ENCODE assay signal across 8 cellular contexts in the genomic region with DNA sequence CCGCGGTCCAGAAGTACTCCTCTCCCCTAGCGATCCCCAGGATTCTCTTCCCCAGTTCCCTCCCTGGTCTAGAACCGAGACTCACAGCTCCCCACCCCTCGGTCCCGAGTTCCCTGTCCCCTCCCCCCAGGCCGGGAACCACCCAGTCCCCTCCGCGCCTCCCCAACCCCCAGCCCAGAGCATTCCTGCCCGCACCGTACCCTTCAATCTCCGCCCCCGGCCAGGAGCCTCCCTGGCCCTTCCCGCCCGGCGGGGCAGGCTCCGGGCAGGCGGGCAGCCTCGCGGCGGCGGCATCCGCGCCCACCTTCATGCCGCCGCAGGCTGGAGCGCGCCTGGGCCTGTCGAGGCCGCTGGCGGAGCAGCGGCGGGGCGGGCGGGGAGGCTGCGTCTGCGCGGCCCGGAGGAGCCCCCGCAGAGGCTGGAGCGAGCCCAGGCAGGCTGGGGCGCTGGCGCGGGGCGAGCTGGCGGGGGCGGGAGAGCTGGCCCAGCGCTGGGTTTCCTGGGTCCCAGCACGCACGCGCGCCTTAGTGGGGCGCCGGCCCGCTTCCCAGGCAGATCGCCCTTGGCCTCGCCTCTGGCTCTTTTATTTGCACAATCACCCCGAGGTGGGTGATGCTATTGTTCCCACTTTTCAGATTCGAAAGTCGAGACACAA. TPM values are rescaled to one million over a fixed set of nuclear protein-coding genes. Genes with fewer than 3 reads are reported as not detected.
A peak's percentile ranks its signal among the peaks of the same experiment; 100 is the strongest.
DNase-seq lines count a peak whose midpoint lies in the region; ATAC-seq, FAIRE-seq and TF ChIP-seq lines count a peak whose summit lies in the region.

No MANE protein-coding gene starts in this region.

- peaks cover 8 to 42% of the 10 kb centered on the region in 2 experiments; a peak in 3 of 5 replicates for H3K27me3 ChIP-seq in HepG2 (ENCODE audit: control insufficient read depth in 1 of 2, insufficient read depth in 2 of 2, low read length in 2 of 2)
- H3K27me3 ChIP-seq in subcutaneous abdominal adipose tissue (ENCODE audit: control insufficient read depth in 5 of 5, insufficient read depth in 4 of 5, low read length in 5 of 5), result peaks cover 0 to 11% (median 0%) of the 10 kb centered on the region in 5 donors

- CTCF ChIA-PET in HepG2 (lab: Yijun Ruan, JAX; ENCODE audit: low intra/inter-chr PET ratio, low total read pairs), result interaction anchor here (0.7 to 1.2 kb wide), 2 partner anchors 109 to 111 kb away, joined by 3 to 4 read pairs; a partner anchor contains a TSS

- intact Hi-C loops in HepG2 (cut with micrococcal nuclease; ENCODE audit: unreplicated experiment), result no loop called here

- WGBS in HepG2 (ENCODE audit: low lambda C conversion rate), result 3% methylated on average over 22 of the region's 60 CpGs

- peaks cover 5% of the 10 kb centered on the region; the same call in 1 of the 2 replicates for H4K20me1 ChIP-seq in HepG2 (ENCODE audit: insufficient read depth, low read length)

- TF ChIP-seq CTCF in HepG2 (CRISPR knock-in tag; IDR thresholded peaks at IDR 0.05), result no peak

- H3K9ac ChIP-seq in HepG2 (ENCODE audit: insufficient read depth, low read depth, low read length), result no peak overlapping the region
- peak overlapping the region in 2 of 5 donors; percentile 30 to 74 for H3K9ac ChIP-seq in subcutaneous abdominal adipose tissue (ENCODE audit: low read length in 5 of 5)

- TF ChIP-seq RAD21 in HepG2 (CRISPR knock-in tag; IDR thresholded peaks at IDR 0.05), result no peak

- no peak for TF ChIP-seq EP300 in HepG2 (IDR thresholded peaks at IDR 0.05; ENCODE audit: low read depth in 2 of 2, low read length in 2 of 2)
- TF ChIP-seq EP300 in HepG2 (CRISPR knock-in tag; IDR thresholded peaks at IDR 0.05; ENCODE audit: borderline replicate concordance), result no peak

- DNase-seq in stimulated activated CD4-positive, alpha-beta T cell treated with anti-CD3 and anti-CD28 coated beads, Interleukin-15, amount 100 ng/mL, for 24 hours, result peak; percentile 60
- no peak for DNase-seq in stimulated activated CD4-positive, alpha-beta T cell treated with anti-CD3 and anti-CD28 coated beads, Interleukin-2, amount 100 ng/mL, for 48 hours
- DNase-seq in NCI-H1694 treated with DMSO at 0.1 percent for 48 hours (lab: John Stamatoyannopoulos, UW) (peak; percentile 90), cerebellum (ENCODE audit: low spot score) (peak; percentile 74), HepG2 (ENCODE audit: low spot score) (no peak), NCI-H2029 (lab: John Stamatoyannopoulos, UW) (no peak)

- H3K4me1 ChIP-seq in HepG2 (ENCODE audit: insufficient read depth, low read length) (peaks cover 46% of the 10 kb centered on the region), subcutaneous abdominal adipose tissue (ENCODE audit: control insufficient read depth in 5 of 5, insufficient read depth in 5 of 5, low read length in 5 of 5) (peaks cover 10 to 65% (median 59%) of the 10 kb centered on the region in 5 donors)

- ATAC-seq in HepG2, result no peak
- no peak for ATAC-seq in GM18861 (IDR thresholded peaks at IDR 0.05; ENCODE audit: unreplicated experiment)

- FAIRE-seq in HepG2 (lab: Jason Lieb, UNC), result no peak

- no TSS peak for BruUV-seq in HepG2 (replicated peaks; lab: Mats Ljungman, UMichigan)

- no peak for TF ChIP-seq POLR2A in HepG2 (IDR thresholded peaks at IDR 0.05; ENCODE audit: insufficient read depth in 1 of 2, low read depth in 2 of 2, low read length in 2 of 2)

- H3K36me3 ChIP-seq in HepG2 (replicated peaks in 1 of 2; ENCODE audit: control insufficient read depth in 1 of 2, insufficient read depth in 2 of 2, low read length in 2 of 2) (no peaks in the 10 kb centered on the region), subcutaneous abdominal adipose tissue (ENCODE audit: control insufficient read depth in 5 of 5, insufficient read depth in 5 of 5, low read length in 5 of 5) (no peaks in the 10 kb centered on the region)

- H3K27ac ChIP-seq in HepG2 (ENCODE audit: extremely low read length, insufficient read depth, low read length), result no peak overlapping the region
- peak overlapping the region; percentile 16 for H3K27ac ChIP-seq in subcutaneous abdominal adipose tissue (ENCODE audit: low read depth, low read length)

- no peaks in the 10 kb centered on the region for H3K9me3 ChIP-seq in HepG2 (ENCODE audit: low read length)
- H3K9me3 ChIP-seq in subcutaneous abdominal adipose tissue (ENCODE audit: control insufficient read depth in 5 of 5, low read length in 5 of 5), result no peaks in the 10 kb centered on the region

- H2AFZ ChIP-seq in HepG2 (ENCODE audit: low read length), result no peak overlapping the region

- no peaks in the 10 kb centered on the region for H3K79me2 ChIP-seq in HepG2 (ENCODE audit: insufficient read depth, low read length)

- in situ Hi-C loops in HepG2 (cut with HindIII; ENCODE audit: extremely low pct_ligation_motif_present, low pct_unique_long_range_greater_than_20kb), result no loop called here

- H3K4me3 ChIP-seq in HepG2 (replicated peaks in 1 of 3; ENCODE audit: insufficient read depth in 1 of 3, low read depth in 2 of 3, low read length in 3 of 3), result peak overlapping the region; percentile 6 to 40 (median 20); a peak in 3 of 6 replicates
- peak overlapping the region in 4 of 5 donors; percentile 58 to 66 (median 60) for H3K4me3 ChIP-seq in subcutaneous abdominal adipose tissue (ENCODE audit: low read depth in 1 of 5, low read length in 5 of 5)

- POLR2A ChIA-PET in HepG2 (lab: Yijun Ruan, JAX), result interaction anchor here (0.5 kb wide), 1 partner anchor 1718 kb away, joined by 3 read pairs; no protein-coding TSS in a partner anchor

- H3K4me2 ChIP-seq in HepG2 (ENCODE audit: low read depth, low read length), result peak overlapping the region; percentile 65

TF ChIP-seq in HepG2, 621 proteins besides CTCF, POLR2A, EP300 and RAD21 (continues in another document):
- TF ChIP-seq ZNF558 (CRISPR knock-in tag; IDR thresholded peaks at IDR 0.05; ENCODE audit: borderline replicate concordance) (no peak), NAIF1 (CRISPR knock-in tag; IDR thresholded peaks at IDR 0.05; ENCODE audit: borderline replicate concordance) (no peak), ZNF850 (CRISPR knock-in tag; conservative IDR thresholded peaks at IDR 0.05) (no peak), CCAR2 (optimal IDR thresholded peaks at IDR 0.05; ENCODE audit: low read depth, low read length) (no peak), SP5 (CRISPR knock-in tag; IDR thresholded peaks at IDR 0.05; ENCODE audit: borderline replicate concordance, low read depth) (no peak), GZF1 (CRISPR knock-in tag; IDR thresholded peaks at IDR 0.05) (no peak), NFYC (CRISPR knock-in tag; IDR thresholded peaks at IDR 0.05) (no peak)
- TF ChIP-seq, protein P1, sequence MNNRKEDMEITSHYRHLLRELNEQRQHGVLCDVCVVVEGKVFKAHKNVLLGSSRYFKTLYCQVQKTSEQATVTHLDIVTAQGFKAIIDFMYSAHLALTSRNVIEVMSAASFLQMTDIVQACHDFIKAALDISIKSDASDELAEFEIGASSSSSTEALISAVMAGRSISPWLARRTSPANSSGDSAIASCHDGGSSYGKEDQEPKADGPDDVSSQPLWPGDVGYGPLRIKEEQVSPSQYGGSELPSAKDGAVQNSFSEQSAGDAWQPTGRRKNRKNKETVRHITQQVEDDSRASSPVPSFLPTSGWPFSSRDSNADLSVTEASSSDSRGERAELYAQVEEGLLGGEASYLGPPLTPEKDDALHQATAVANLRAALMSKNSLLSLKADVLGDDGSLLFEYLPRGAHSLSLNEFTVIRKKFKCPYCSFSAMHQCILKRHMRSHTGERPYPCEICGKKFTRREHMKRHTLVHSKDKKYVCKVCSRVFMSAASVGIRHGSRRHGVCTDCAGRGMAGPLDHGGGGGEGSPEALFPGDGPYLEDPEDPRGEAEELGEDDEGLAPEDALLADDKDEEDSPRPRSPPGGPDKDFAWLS (CRISPR knock-in tag; IDR thresholded peaks at IDR 0.05; ENCODE audit: borderline replicate concordance), result no peak
- TF ChIP-seq, protein P2, sequence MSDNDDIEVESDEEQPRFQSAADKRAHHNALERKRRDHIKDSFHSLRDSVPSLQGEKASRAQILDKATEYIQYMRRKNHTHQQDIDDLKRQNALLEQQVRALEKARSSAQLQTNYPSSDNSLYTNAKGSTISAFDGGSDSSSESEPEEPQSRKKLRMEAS (IDR thresholded peaks at IDR 0.05), result peak; percentile 21; the same call in 1 of the 2 replicates
- TF ChIP-seq, protein P3, sequence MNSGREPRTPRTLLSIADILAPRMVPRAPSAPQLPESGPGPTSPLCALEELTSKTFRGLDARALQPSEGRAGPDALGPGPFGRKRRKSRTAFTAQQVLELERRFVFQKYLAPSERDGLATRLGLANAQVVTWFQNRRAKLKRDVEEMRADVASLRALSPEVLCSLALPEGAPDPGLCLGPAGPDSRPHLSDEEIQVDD (CRISPR knock-in tag; IDR thresholded peaks at IDR 0.05; ENCODE audit: borderline replicate concordance), result no peak

RNA-seq across cellular contexts. Expression of a gene that starts 22.2 kb away (rescaled TPM):
- total RNA-seq in cerebellum (1.7 TPM), HepG2 (2016; rRNA removed; fragmentation: Illumina TruSeq; extraction: Trizol) (not detected in 2 replicates)
- total RNA-seq in HepG2 (2016; cell fraction: cytosol; rRNA removed; fragmentation: Illumina TruSeq; extraction: Trizol; ENCODE audit: low read depth), result not detected in 2 replicates
- total RNA-seq in HepG2 (2016; cell fraction: insoluble cytoplasmic fraction; rRNA removed; fragmentation: Illumina TruSeq; extraction: Trizol), result not detected in 2 replicates
- not detected in 2 replicates for total RNA-seq in HepG2 (2016; cell fraction: membrane; rRNA removed; fragmentation: Illumina TruSeq; extraction: Trizol)
- not detected in 2 replicates for total RNA-seq in HepG2 (2016; cell fraction: nucleus; rRNA removed; fragmentation: Illumina TruSeq; extraction: Trizol)
- polyA plus RNA-seq in HepG2 (2011; rRNA removed), result not detected in 2 replicates
- polyA plus RNA-seq in HepG2 (2011; cell fraction: cytosol; rRNA removed), result not detected in 2 replicates
- 0.05 TPM in 1 of 2 replicates, not detected in the other for polyA plus RNA-seq in HepG2 (2011; cell fraction: nucleus; rRNA removed)
- polyA plus RNA-seq in HepG2 (2012), result not detected in 2 replicates
- not detected in 2 replicates for polyA plus RNA-seq in HepG2 (2016; cell fraction: cytosol; fragmentation: Illumina TruSeq; extraction: Trizol; ENCODE audit: low read depth)
- not detected in 2 replicates for polyA plus RNA-seq in HepG2 (2016; cell fraction: insoluble cytoplasmic fraction; fragmentation: Illumina TruSeq; extraction: Trizol; ENCODE audit: low read depth)
- not detected in 2 replicates for polyA plus RNA-seq in HepG2 (2016; cell fraction: membrane; fragmentation: Illumina TruSeq; extraction: Trizol; ENCODE audit: low read depth)
- not detected in 2 replicates for polyA plus RNA-seq in HepG2 (2016; cell fraction: nucleus; fragmentation: Illumina TruSeq; extraction: Trizol; ENCODE audit: insufficient read depth, low read depth)
- 0.09 TPM in 1 of 2 replicates, not detected in the other for polyA minus RNA-seq in HepG2 (2011; rRNA and poly(A)+ RNA removed; ENCODE audit: low replicate concordance)
- not detected in 2 replicates for polyA minus RNA-seq in HepG2 (2011; cell fraction: cytosol; rRNA and poly(A)+ RNA removed)
- polyA minus RNA-seq in HepG2 (2011; cell fraction: nucleus; rRNA and poly(A)+ RNA removed), result not detected in 2 replicates

Comparison
In these comparisons a context has a peak if more than half of its experiments do, and no peak if none do; other contexts are left out.
1. DNase-seq: peak in stimulated activated CD4-positive, alpha-beta T cell treated with anti-CD3 and anti-CD28 coated beads, Interleukin-15, amount 100 ng/mL, for 24 hours (single experiment), NCI-H1694 treated with DMSO at 0.1 percent for 48 hours (single experiment) and cerebellum (single experiment); none in stimulated activated CD4-positive, alpha-beta T cell treated with anti-CD3 and anti-CD28 coated beads, Interleukin-2, amount 100 ng/mL, for 48 hours (0 of 2), HepG2 (single experiment) and NCI-H2029 (single experiment).